Comparison of ENCODE assay signal across 7 cellular contexts in the genomic region with DNA sequence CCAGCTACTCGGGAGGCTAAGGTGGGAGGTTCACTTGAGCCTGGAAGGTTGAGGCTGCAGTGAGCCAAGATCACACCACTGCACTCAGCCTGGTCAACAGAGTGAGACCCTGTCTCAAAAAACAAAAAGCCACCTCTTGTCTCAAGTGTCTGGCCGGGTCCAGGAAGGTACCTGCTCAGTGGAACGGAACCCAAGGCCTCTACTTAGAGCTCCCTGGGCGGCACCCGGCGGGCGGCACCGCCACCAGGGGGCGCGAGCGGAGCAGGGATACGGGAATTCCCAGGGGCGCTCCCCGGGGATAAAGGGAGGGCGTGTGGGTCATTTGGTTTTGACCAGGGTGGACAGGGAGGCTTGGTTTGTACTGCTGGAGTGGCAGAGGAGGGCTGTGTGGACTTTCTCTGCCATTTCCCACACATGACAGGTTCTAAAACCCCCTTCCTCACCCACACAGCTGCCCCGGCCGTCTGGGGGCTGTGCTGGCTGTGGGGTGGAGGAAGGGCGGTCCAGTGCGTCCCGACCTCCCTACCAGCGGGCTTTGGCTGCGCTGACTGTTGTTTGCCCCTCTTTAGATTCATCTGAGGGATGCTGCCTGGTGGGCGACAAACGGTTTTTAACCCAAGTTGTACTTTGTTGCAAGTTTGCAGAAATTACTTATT.
A peak's percentile ranks its signal among the peaks of the same experiment; 100 is the strongest.
DNase-seq lines count a peak whose midpoint lies in the region; ATAC-seq, FAIRE-seq and TF ChIP-seq lines count a peak whose summit lies in the region.

No MANE protein-coding gene starts in this region.

- no peak overlapping the region for H2BK12ac ChIP-seq in H1 (ENCODE audit: low read depth, low read length)

- no peak overlapping the region for H2BK15ac ChIP-seq in H1 (ENCODE audit: low read length)

- no peak overlapping the region for H2BK120ac ChIP-seq in H1 (replicated peaks; ENCODE audit: low read depth, low read length)

- no peak overlapping the region for H2BK20ac ChIP-seq in H1 (ENCODE audit: low read length)

- ATAC-seq in HG03039 (IDR thresholded peaks at IDR 0.05; ENCODE audit: unreplicated experiment) (peak; percentile 52), natural killer cell (peak in 1 of 3 donors; percentile 63), GM21786 (IDR thresholded peaks at IDR 0.05; ENCODE audit: unreplicated experiment) (no peak)

- no peak for TF ChIP-seq EP300 in H1 (IDR thresholded peaks at IDR 0.05; ENCODE audit: borderline replicate concordance in 1 of 2, low read depth in 2 of 2, low read length in 2 of 2)

- POLR2A ChIA-PET in H1 (lab: Charles Lee; ENCODE audit: partially characterized antibody) = interaction anchor here (0.6 to 1.5 kb wide), 4 partner anchors 9 to 26 kb away, joined by 3 read pairs; no protein-coding TSS in a partner anchor

- CTCF ChIA-PET in H1 (lab: Charles Lee; ENCODE audit: partially characterized antibody) = interaction anchor here (0.7 to 19.9 kb wide), 38 partner anchors 8 to 359 kb away, joined by 3 to 447 read pairs (median 4); no protein-coding TSS in a partner anchor

- TF ChIP-seq RAD21 in H1 (IDR thresholded peaks at IDR 0.05 in 1 of 2, conservative IDR thresholded peaks at IDR 0.05 in 1 of 2; ENCODE audit: low read depth in 2 of 2, low read length in 2 of 2) = peak; percentile 71 to 89

- FAIRE-seq in H1 (lab: Jason Lieb, UNC) = no peak

- H3K27ac ChIP-seq in VCaP (no peak overlapping the region), H1 (ENCODE audit: low read depth, low read length) (no peak overlapping the region)

- H4K5ac ChIP-seq in H1 (ENCODE audit: insufficient read length, low read depth, low read length) = no peak overlapping the region

- no peak overlapping the region for H3K18ac ChIP-seq in H1 (ENCODE audit: extremely low read depth, low read length)

- no peaks in the 10 kb centered on the region for H3K27me3 Mint-ChIP-seq in natural killer cell (ENCODE audit: low read depth in 2 of 2)

- TF ChIP-seq CTCF in GM12873 (IDR thresholded peaks at IDR 0.05; ENCODE audit: insufficient read depth, low read depth, low read length, missing control alignments) (peak; percentile 85), VCaP (conservative IDR thresholded peaks at IDR 0.05) (peak; percentile 44; the same call in 1 of the 2 replicates), H1 (IDR thresholded peaks at IDR 0.05; ENCODE audit: control extremely low read depth in 1 of 3, insufficient read depth in 1 of 3, low read depth in 1 of 3, low read length in 3 of 3) (peak; percentile 76 to 89 (median 88)), natural killer cell (IDR thresholded peaks at IDR 0.05) (peak; percentile 49)

- H3K4me2 ChIP-seq in H1 (ENCODE audit: insufficient read depth in 1 of 2, low read depth in 2 of 2, low read length in 2 of 2) = peak overlapping the region in 1 of 2 experiments; percentile 43; a peak in 2 of 4 replicates

- H3K9ac ChIP-seq in H1 (replicated peaks in 1 of 4; ENCODE audit: extremely low read depth in 1 of 4, low read depth in 3 of 4, low read length in 3 of 4) = no peak overlapping the region

- intact Hi-C loops in natural killer cell (cut with micrococcal nuclease) = loop anchor here (10.0 kb wide), 1 partner anchor 324 kb away; no protein-coding TSS in a partner anchor

- no peak for TF ChIP-seq POLR2A in H1 (IDR thresholded peaks at IDR 0.05; ENCODE audit: control extremely low read depth in 1 of 2, low read depth in 2 of 2, low read length in 2 of 2)

- no peaks in the 10 kb centered on the region for H3K9me3 Mint-ChIP-seq in natural killer cell

- H4K8ac ChIP-seq in H1 (ENCODE audit: extremely low read depth, insufficient read depth, low read length) = no peak overlapping the region

- H2BK5ac ChIP-seq in H1 (ENCODE audit: low read depth, low read length) = no peak overlapping the region

- no peak overlapping the region for H3K14ac ChIP-seq in H1 (ENCODE audit: insufficient read length)

- H3K4me3 Mint-ChIP-seq in natural killer cell = no peak overlapping the region

- WGBS in H1 (ENCODE audit: extremely low coverage in 1 of 2, insufficient coverage in 1 of 2, insufficient read length in 1 of 2, insufficient replicate concordance in 2 of 2, low coverage in 1 of 2, low lambda C conversion rate in 2 of 2, missing lambda C conversion rate in 1 of 2), 2 experiments = 41% methylated on average over 23 of the region's 24 CpGs; no CpG with 5 or more reads in 1 of the 2 experiments

- no peaks in the 10 kb centered on the region for H3K36me3 ChIP-seq in H1 (ENCODE audit: control insufficient read depth in 2 of 4, insufficient read depth in 4 of 4, low read length in 3 of 4)

- no peak overlapping the region for H3K56ac ChIP-seq in H1 (replicated peaks; ENCODE audit: insufficient read length, low read depth, low read length)

- no peaks in the 10 kb centered on the region for H3K9me3 ChIP-seq in H1 (ENCODE audit: insufficient read depth in 2 of 2, low read depth in 1 of 2, low read length in 1 of 2)

- H2AFZ ChIP-seq in H1 (ENCODE audit: low read length) = no peak overlapping the region

- H3K27ac Mint-ChIP-seq in natural killer cell = peak overlapping the region; percentile 48 to 73

- no peak overlapping the region for H2AK5ac ChIP-seq in H1 (ENCODE audit: low read depth, low read length)

- no peak overlapping the region for H3K23ac ChIP-seq in H1 (ENCODE audit: insufficient read length)

- H4K91ac ChIP-seq in H1 (replicated peaks; ENCODE audit: insufficient read length, low read length) = no peak overlapping the region

- no peaks in the 10 kb centered on the region for H3K79me2 ChIP-seq in H1 (ENCODE audit: control insufficient read depth in 1 of 2, insufficient read depth in 2 of 2, low read length in 2 of 2)

- H3K27me3 ChIP-seq in H1 (replicated peaks in 1 of 4; ENCODE audit: control insufficient read depth in 3 of 4, extremely low read depth in 1 of 4, insufficient read depth in 3 of 4, low read length in 3 of 4) = no peaks in the 10 kb centered on the region

- H3K4ac ChIP-seq in H1 (replicated peaks; ENCODE audit: insufficient read length, low read depth, low read length) = no peak overlapping the region

- peaks cover 27 to 36% of the 10 kb centered on the region in 2 donors for H3K4me1 Mint-ChIP-seq in natural killer cell

- H3K4me3 ChIP-seq in H1 (ENCODE audit: extremely low read depth in 1 of 4, insufficient read depth in 2 of 4, low read depth in 3 of 4, low read length in 4 of 4) = no peak overlapping the region

- H3K36me3 Mint-ChIP-seq in natural killer cell = no peaks in the 10 kb centered on the region

- DNase-seq in H1 (ENCODE audit: low read depth in 1 of 2, low spot score in 2 of 2) (peak; percentile 33 to 98), natural killer cell (no peak), NOMO-1 (lab: John Stamatoyannopoulos, UW; ENCODE audit: unreplicated experiment in 2 of 2) (no peak)

- H3K79me1 ChIP-seq in H1 (ENCODE audit: low read depth, low read length) = peaks cover 3% of the 10 kb centered on the region; the same call in 1 of the 2 replicates

- H3K4me1 ChIP-seq in H1 (replicated peaks in 1 of 4; ENCODE audit: control insufficient read depth in 3 of 4, insufficient read depth in 4 of 4, low read length in 3 of 4) = peaks cover 0 to 8% (median 1%) of the 10 kb centered on the region in 4 experiments; a peak in 5 of 7 replicates

- H3K23me2 ChIP-seq in H1 (ENCODE audit: low read depth, low read length) = no peaks in the 10 kb centered on the region

- no peaks in the 10 kb centered on the region for H4K20me1 ChIP-seq in H1 (replicated peaks in 1 of 2; ENCODE audit: control insufficient read depth in 1 of 2, insufficient read depth in 2 of 2, low read length in 2 of 2)

TF ChIP-seq in H1, 55 proteins besides CTCF, POLR2A, EP300 and RAD21:
- TF ChIP-seq SP1 (IDR thresholded peaks at IDR 0.05; ENCODE audit: low read depth, low read length) (no peak), TBP (IDR thresholded peaks at IDR 0.05; ENCODE audit: low read depth, low read length) (no peak), NRF1 (IDR thresholded peaks at IDR 0.05; ENCODE audit: low read depth, low read length) (no peak), BCL11A (IDR thresholded peaks at IDR 0.05; ENCODE audit: low read depth in 2 of 2, low read length in 2 of 2) (no peak), BRCA1 (IDR thresholded peaks at IDR 0.05; ENCODE audit: low read depth, low read length) (no peak), ATF3 (IDR thresholded peaks at IDR 0.05; ENCODE audit: insufficient read depth, low read depth, low read length) (no peak), GABPA (IDR thresholded peaks at IDR 0.05; ENCODE audit: borderline replicate concordance, insufficient read depth, low read length) (peak; percentile 21; the same call in 1 of the 2 replicates), YY1 (IDR thresholded peaks at IDR 0.05; ENCODE audit: low read depth, low read length) (0 out of 2 replicates have a peak, but pooled peaks have one; percentile 17), CBX5 (IDR thresholded peaks at IDR 0.05; ENCODE audit: low read depth, low read length) (no peak)

Comparison
In these comparisons a context has a peak if more than half of its experiments do, and no peak if none do; other contexts are left out.
1. DNase-seq: peak in H1 (2 of 2); none in natural killer cell (single experiment) and NOMO-1 (0 of 2).
2. Peak in every context shown above with its lines, with median percentiles within 50 percentile points of each other: CTCF ChIP-seq.